ENCODE assay signal across 34 cellular contexts in genomic region chr18:76345901-76346300, GRCh38.
"Had no signal": no experiment of that assay in that cellular context is flagged by ENCODE, and none has a peak within 500 bp of the region (broad histone marks: within the 10 kb centered on the region; RNA-seq: fewer than 3 reads in every experiment).

No MANE protein-coding gene starts in this region.

- H3K9me3 ChIP-seq: ascending aorta had no signal

- H3K4me3 ChIP-seq: ascending aorta, breast epithelium, cardiac muscle cell, coronary artery, dorsolateral prefrontal cortex, esophagus squamous epithelium, gastroesophageal sphincter had no signal

- H3K27me3 ChIP-seq: ascending aorta, breast epithelium, cardiac muscle cell, dorsolateral prefrontal cortex, gastroesophageal sphincter had no signal

- H3K36me3 ChIP-seq: ascending aorta, breast epithelium, cardiac muscle cell, esophagus squamous epithelium, gastroesophageal sphincter had no signal

- H3K9me3 Mint-ChIP-seq: activated CD4-positive, alpha-beta memory T cell treated with anti-CD3 and anti-CD28 coated beads, Interleukin-2, amount 10 ng/mL, durations not matched to agents 7 days and 5 days; activated CD4-positive, alpha-beta T cell treated with anti-CD3 and anti-CD28 coated beads, Interleukin-2, amount 10 ng/mL, durations not matched to agents 7 days and 5 days; activated naive CD4-positive, alpha-beta T cell treated with anti-CD3 and anti-CD28 coated beads, Interleukin-2, amount 10 ng/mL, durations not matched to agents 7 days and 5 days; activated naive CD4-positive, alpha-beta T cell treated with anti-CD3 and anti-CD28 coated beads, Interleukin-2, amount 50 U/mL, for 72 hours; activated naive CD8-positive, alpha-beta T cell treated with anti-CD3 and anti-CD28 coated beads, Interleukin-2, amount 10 ng/mL, durations not matched to agents 7 days and 5 days; central memory CD8-positive, alpha-beta T cell; dendritic cell treated with granulocyte-macrophage colony-stimulating factor and Interleukin-4, amounts not matched to agents 40 ng/mL and 50 ng/mL, for 4 days; effector memory CD8-positive, alpha-beta T cell; T-helper 2 cell treated with Interferon-gamma antibody and Interleukin-4, amounts not matched to agents 5 μg/mL and 100 μg/mL, for 36 hours had no signal

- ATAC-seq: activated CD4-positive, CD25-positive, alpha-beta regulatory T cell treated with anti-CD3 and anti-CD28 coated beads, Interleukin-2, amount 50 U/mL, for 24 hours; activated CD8-positive, alpha-beta memory T cell treated with anti-CD3 and anti-CD28 coated beads, Interleukin-2, amount 10 ng/mL, durations not matched to agents 7 days and 5 days; activated naive CD4-positive, alpha-beta T cell treated with anti-CD3 and anti-CD28 coated beads, Interleukin-2, amount 50 U/mL, for 72 hours; activated T-cell treated with anti-CD3 and anti-CD28 coated beads, Interleukin-2, amount 50 U/mL, for 72 hours; effector memory CD8-positive, alpha-beta T cell; gastroesophageal sphincter; T-helper 17 cell had no signal

- H3K36me3 Mint-ChIP-seq: activated CD8-positive, alpha-beta memory T cell treated with anti-CD3 and anti-CD28 coated beads, Interleukin-2, amount 10 ng/mL, durations not matched to agents 7 days and 5 days; activated naive CD4-positive, alpha-beta T cell treated with anti-CD3 and anti-CD28 coated beads, Interleukin-2, amount 10 ng/mL, durations not matched to agents 7 days and 5 days; activated naive CD8-positive, alpha-beta T cell treated with anti-CD3 and anti-CD28 coated beads, Interleukin-2, amount 10 ng/mL, durations not matched to agents 7 days and 5 days had no signal

- H3K27me3 Mint-ChIP-seq: activated CD4-positive, alpha-beta memory T cell treated with anti-CD3 and anti-CD28 coated beads, Interleukin-2, amount 10 ng/mL, durations not matched to agents 7 days and 5 days; activated CD4-positive, alpha-beta T cell treated with anti-CD3 and anti-CD28 coated beads, Interleukin-2, amount 10 ng/mL, durations not matched to agents 7 days and 5 days; dendritic cell treated with granulocyte-macrophage colony-stimulating factor and Interleukin-4, amounts not matched to agents 40 ng/mL and 50 ng/mL, for 4 days had no signal

- H3K27ac Mint-ChIP-seq: activated B cell treated with CpG ODN at 0.5 μM for 24 hours; activated CD4-positive, alpha-beta memory T cell treated with anti-CD3 and anti-CD28 coated beads, Interleukin-2, amount 10 ng/mL, durations not matched to agents 7 days and 5 days; activated CD4-positive, alpha-beta T cell treated with anti-CD3 and anti-CD28 coated beads, Interleukin-2, amount 10 ng/mL, durations not matched to agents 7 days and 5 days; activated CD8-positive, alpha-beta memory T cell treated with anti-CD3 and anti-CD28 coated beads, Interleukin-2, amount 10 ng/mL, durations not matched to agents 7 days and 5 days; activated naive CD4-positive, alpha-beta T cell treated with anti-CD3 and anti-CD28 coated beads, Interleukin-2, amount 10 ng/mL, durations not matched to agents 7 days and 5 days; activated naive CD4-positive, alpha-beta T cell treated with anti-CD3 and anti-CD28 coated beads, Interleukin-2, amount 50 U/mL, for 72 hours; activated naive CD8-positive, alpha-beta T cell treated with anti-CD3 and anti-CD28 coated beads, Interleukin-2, amount 10 ng/mL, durations not matched to agents 7 days and 5 days; activated T-cell treated with anti-CD3 and anti-CD28 coated beads, Interleukin-2, amount 50 U/mL, for 72 hours; brain; dendritic cell treated with granulocyte-macrophage colony-stimulating factor and Interleukin-4, amounts not matched to agents 40 ng/mL and 50 ng/mL, for 4 days; effector memory CD8-positive, alpha-beta T cell; T-helper 17 cell; T-helper 2 cell treated with Interferon-gamma antibody and Interleukin-4, amounts not matched to agents 5 μg/mL and 100 μg/mL, for 36 hours had no signal

- H3K4me3 Mint-ChIP-seq: activated B cell treated with CpG ODN at 0.5 μM for 24 hours; activated CD4-positive, alpha-beta memory T cell treated with anti-CD3 and anti-CD28 coated beads, Interleukin-2, amount 10 ng/mL, durations not matched to agents 7 days and 5 days; activated CD4-positive, alpha-beta T cell treated with anti-CD3 and anti-CD28 coated beads, Interleukin-2, amount 10 ng/mL, durations not matched to agents 7 days and 5 days; activated CD8-positive, alpha-beta memory T cell treated with anti-CD3 and anti-CD28 coated beads, Interleukin-2, amount 10 ng/mL, durations not matched to agents 7 days and 5 days; activated naive CD4-positive, alpha-beta T cell treated with anti-CD3 and anti-CD28 coated beads, Interleukin-2, amount 10 ng/mL, durations not matched to agents 7 days and 5 days; activated naive CD8-positive, alpha-beta T cell treated with anti-CD3 and anti-CD28 coated beads, Interleukin-2, amount 10 ng/mL, durations not matched to agents 7 days and 5 days; activated T-cell treated with anti-CD3 and anti-CD28 coated beads, Interleukin-2, amount 50 U/mL, for 72 hours; brain; central memory CD8-positive, alpha-beta T cell; dendritic cell treated with granulocyte-macrophage colony-stimulating factor and Interleukin-4, amounts not matched to agents 40 ng/mL and 50 ng/mL, for 4 days; effector memory CD8-positive, alpha-beta T cell; T-helper 17 cell; T-helper 2 cell treated with Interferon-gamma antibody and Interleukin-4, amounts not matched to agents 5 μg/mL and 100 μg/mL, for 36 hours had no signal

- H3K4me1 ChIP-seq: ascending aorta, breast epithelium had no signal

- DNase-seq: activated B cell treated with CpG ODN at 0.5 μM for 24 hours; activated CD4-positive, alpha-beta memory T cell treated with anti-CD3 and anti-CD28 coated beads, Interleukin-2, amount 10 ng/mL, durations not matched to agents 7 days and 5 days; activated CD4-positive, alpha-beta T cell treated with anti-CD3 and anti-CD28 coated beads, Interleukin-2, amount 10 ng/mL, durations not matched to agents 7 days and 5 days; activated CD4-positive, alpha-beta T cell treated with anti-CD3 and anti-CD28 coated beads, Interleukin-2, amount 50 U/mL, for 4 hours; activated CD8-positive, alpha-beta memory T cell treated with anti-CD3 and anti-CD28 coated beads, Interleukin-2, amount 10 ng/mL, durations not matched to agents 7 days and 5 days; activated CD8-positive, alpha-beta memory T cell treated with anti-CD3 and anti-CD28 coated beads, Interleukin-2, amount 50 U/mL, for 4 hours; activated gamma-delta T cell; activated naive CD4-positive, alpha-beta T cell; activated naive CD4-positive, alpha-beta T cell treated with anti-CD3 and anti-CD28 coated beads, Interleukin-2, amount 10 ng/mL, durations not matched to agents 7 days and 5 days; activated naive CD8-positive, alpha-beta T cell treated with anti-CD3 and anti-CD28 coated beads, Interleukin-2, amount 10 ng/mL, durations not matched to agents 7 days and 5 days; activated T-cell treated with anti-CD3 and anti-CD28 coated beads, Interleukin-2, amount 50 U/mL, for 1 hour; activated T-cell treated with anti-CD3 and anti-CD28 coated beads, Interleukin-2, amount 50 U/mL, for 72 hours; dorsolateral prefrontal cortex; effector CD4-positive, alpha-beta T cell; effector memory CD8-positive, alpha-beta T cell; erythroblast; esophagus squamous epithelium; foreskin melanocyte; head of caudate nucleus; T-helper 1 cell; T-helper 17 cell; T1000; WERI-Rb-1 had no signal

- H3K27ac ChIP-seq: ascending aorta, breast epithelium, cardiac muscle cell, coronary artery, dorsolateral prefrontal cortex, esophagus squamous epithelium, gastroesophageal sphincter, WERI-Rb-1 had no signal
